In genomic region chr14:40944521-40944920, GRCh38 we compare ENCODE assay signal across 3 cellular contexts.
A peak's percentile ranks its signal among the peaks of the same experiment; 100 is the strongest.
TF ChIP-seq lines count a peak whose summit lies in the region.

No MANE protein-coding gene starts in this region.

TF ChIP-seq in HepG2, 621 proteins besides CTCF, POLR2A, EP300 and RAD21:
- 0 out of 2 replicates have a peak, but pooled peaks have one; percentile 20 for TF ChIP-seq HNF1A (IDR thresholded peaks at IDR 0.05; ENCODE audit: low read depth)
- no peak for TF ChIP-seq HNF1A (CRISPR knock-in tag; IDR thresholded peaks at IDR 0.05; ENCODE audit: borderline replicate concordance)
- no peak for TF ChIP-seq ZNF460 (CRISPR knock-in tag; IDR thresholded peaks at IDR 0.05; ENCODE audit: borderline replicate concordance)

TF ChIP-seq in H1, 55 proteins besides CTCF, POLR2A, EP300 and RAD21:
- TF ChIP-seq TEAD4 (IDR thresholded peaks at IDR 0.05; ENCODE audit: low read depth, low read length): peak; percentile 76
- no peak for TF ChIP-seq JUN (IDR thresholded peaks at IDR 0.05; ENCODE audit: low read depth, low read length)

TF ChIP-seq in SK-N-SH, 30 proteins besides CTCF, POLR2A, EP300 and RAD21:
- no peak for TF ChIP-seq MEF2A (IDR thresholded peaks at IDR 0.05; ENCODE audit: borderline replicate concordance, low read depth)
- no peak for TF ChIP-seq JUND (IDR thresholded peaks at IDR 0.05)
- TF ChIP-seq MXI1 (IDR thresholded peaks at IDR 0.05; ENCODE audit: low read depth, low read length): no peak
- TF ChIP-seq, protein P1, sequence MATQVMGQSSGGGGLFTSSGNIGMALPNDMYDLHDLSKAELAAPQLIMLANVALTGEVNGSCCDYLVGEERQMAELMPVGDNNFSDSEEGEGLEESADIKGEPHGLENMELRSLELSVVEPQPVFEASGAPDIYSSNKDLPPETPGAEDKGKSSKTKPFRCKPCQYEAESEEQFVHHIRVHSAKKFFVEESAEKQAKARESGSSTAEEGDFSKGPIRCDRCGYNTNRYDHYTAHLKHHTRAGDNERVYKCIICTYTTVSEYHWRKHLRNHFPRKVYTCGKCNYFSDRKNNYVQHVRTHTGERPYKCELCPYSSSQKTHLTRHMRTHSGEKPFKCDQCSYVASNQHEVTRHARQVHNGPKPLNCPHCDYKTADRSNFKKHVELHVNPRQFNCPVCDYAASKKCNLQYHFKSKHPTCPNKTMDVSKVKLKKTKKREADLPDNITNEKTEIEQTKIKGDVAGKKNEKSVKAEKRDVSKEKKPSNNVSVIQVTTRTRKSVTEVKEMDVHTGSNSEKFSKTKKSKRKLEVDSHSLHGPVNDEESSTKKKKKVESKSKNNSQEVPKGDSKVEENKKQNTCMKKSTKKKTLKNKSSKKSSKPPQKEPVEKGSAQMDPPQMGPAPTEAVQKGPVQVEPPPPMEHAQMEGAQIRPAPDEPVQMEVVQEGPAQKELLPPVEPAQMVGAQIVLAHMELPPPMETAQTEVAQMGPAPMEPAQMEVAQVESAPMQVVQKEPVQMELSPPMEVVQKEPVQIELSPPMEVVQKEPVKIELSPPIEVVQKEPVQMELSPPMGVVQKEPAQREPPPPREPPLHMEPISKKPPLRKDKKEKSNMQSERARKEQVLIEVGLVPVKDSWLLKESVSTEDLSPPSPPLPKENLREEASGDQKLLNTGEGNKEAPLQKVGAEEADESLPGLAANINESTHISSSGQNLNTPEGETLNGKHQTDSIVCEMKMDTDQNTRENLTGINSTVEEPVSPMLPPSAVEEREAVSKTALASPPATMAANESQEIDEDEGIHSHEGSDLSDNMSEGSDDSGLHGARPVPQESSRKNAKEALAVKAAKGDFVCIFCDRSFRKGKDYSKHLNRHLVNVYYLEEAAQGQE (IDR thresholded peaks at IDR 0.05; ENCODE audit: low read depth, low read length): no peak
- TF ChIP-seq NRF1 (IDR thresholded peaks at IDR 0.05; ENCODE audit: low read depth, low read length): no peak
- no peak for TF ChIP-seq ELF1 (IDR thresholded peaks at IDR 0.05)
- no peak for TF ChIP-seq TCF12 (IDR thresholded peaks at IDR 0.05)
- no peak for TF ChIP-seq CHD2 (IDR thresholded peaks at IDR 0.05; ENCODE audit: low read length, partially characterized antibody)
- no peak for TF ChIP-seq IRF3 (IDR thresholded peaks at IDR 0.05; ENCODE audit: low read depth, low read length)
